In the genomic region with DNA sequence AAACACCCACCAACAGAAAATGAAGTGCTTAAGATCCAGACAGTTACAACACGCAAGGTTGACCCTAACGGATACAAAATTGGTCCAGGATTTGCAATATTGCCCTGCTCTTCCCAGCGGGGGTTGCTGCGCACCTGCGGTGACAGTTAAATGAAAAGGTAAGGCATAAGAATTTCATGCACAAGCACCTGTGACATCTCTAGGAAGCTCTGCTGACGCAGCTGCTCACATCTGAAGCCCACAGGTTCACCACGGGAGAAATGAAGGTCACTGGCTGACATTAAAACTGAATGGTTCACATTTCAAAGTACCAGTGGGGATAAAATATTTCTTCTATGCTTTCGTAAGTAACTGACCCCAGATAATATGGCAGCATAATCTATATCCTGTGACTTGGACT, we compare ENCODE assay signal across 21 cellular contexts.
DNase-seq lines count a peak whose midpoint lies in the region; ATAC-seq, FAIRE-seq and TF ChIP-seq lines count a peak whose summit lies in the region.
"Had no signal": no experiment of that assay in that cellular context is flagged by ENCODE, and none has a peak within 500 bp of the region (broad histone marks: within the 10 kb centered on the region; RNA-seq: fewer than 3 reads in every experiment).

No MANE protein-coding gene starts in this region.

- H3K36me3 ChIP-seq in GM23338 (ENCODE audit: insufficient read depth): no peaks in the 10 kb centered on the region
- H3K36me3 ChIP-seq in H1 (ENCODE audit: control insufficient read depth in 2 of 4, insufficient read depth in 4 of 4, low read length in 3 of 4): no peaks in the 10 kb centered on the region
- H3K36me3 ChIP-seq in osteoblast (ENCODE audit: insufficient read depth, low read length): no peaks in the 10 kb centered on the region
- H3K36me3 ChIP-seq: HAP-1 had no signal

- no peak overlapping the region for H3K9ac ChIP-seq in H1 (replicated peaks in 1 of 4; ENCODE audit: extremely low read depth in 1 of 4, low read depth in 3 of 4, low read length in 3 of 4)

- ATAC-seq in GM23338: no peak
- ATAC-seq in HG03097 (IDR thresholded peaks at IDR 0.05; ENCODE audit: low FRiP score, unreplicated experiment): no peak
- ATAC-seq: A549, HepG2 had no signal

- H4K20me1 ChIP-seq in GM23338 (replicated peaks; ENCODE audit: insufficient read depth) (no peaks in the 10 kb centered on the region), H1 (replicated peaks in 1 of 2; ENCODE audit: control insufficient read depth in 1 of 2, insufficient read depth in 2 of 2, low read length in 2 of 2) (no peaks in the 10 kb centered on the region), osteoblast (ENCODE audit: insufficient read depth, low read length) (no peaks in the 10 kb centered on the region)

- H3K4me2 ChIP-seq in GM23338: peak overlapping the region; percentile 7; the same call in 1 of the 2 replicates
- H3K4me2 ChIP-seq in H1 (ENCODE audit: insufficient read depth in 1 of 2, low read depth in 2 of 2, low read length in 2 of 2): peak overlapping the region in 1 of 2 experiments; percentile 38; a peak in 1 of 4 replicates
- H3K4me2 ChIP-seq in osteoblast (ENCODE audit: insufficient read depth, low read length): no peak overlapping the region
- H3K4me2 ChIP-seq: A549 had no signal

- no peak overlapping the region for H2BK15ac ChIP-seq in H1 (ENCODE audit: low read length)

- H3K27me3 ChIP-seq in GM23338 (ENCODE audit: insufficient read depth): no peaks in the 10 kb centered on the region
- H3K27me3 ChIP-seq in H1 (replicated peaks in 1 of 4; ENCODE audit: control insufficient read depth in 3 of 4, extremely low read depth in 1 of 4, insufficient read depth in 3 of 4, low read length in 3 of 4): no peaks in the 10 kb centered on the region
- H3K27me3 ChIP-seq in osteoblast (ENCODE audit: insufficient read depth, low read length): no peaks in the 10 kb centered on the region

- CTCF ChIA-PET in H1 (lab: Charles Lee; ENCODE audit: partially characterized antibody): interaction anchor here (1.1 kb wide), 1 partner anchor 9 kb away, joined by 5 read pairs; no protein-coding TSS in a partner anchor

- H2BK20ac ChIP-seq in H1 (ENCODE audit: low read length): peak overlapping the region; percentile 62; the same call in 1 of the 2 replicates

- no peaks in the 10 kb centered on the region for H3K36me3 Mint-ChIP-seq in GM23338 (ENCODE audit: low read depth)
- H3K36me3 Mint-ChIP-seq: IgD-negative memory B cell had no signal

- H3K27ac Mint-ChIP-seq in GM23338: peak overlapping the region; percentile 78; the same call in 1 of the 2 replicates
- H3K27ac Mint-ChIP-seq: CD4-positive, alpha-beta T cell; IgD-negative memory B cell had no signal

- H3K23ac ChIP-seq in H1 (ENCODE audit: insufficient read length): no peak overlapping the region

- peaks cover 1% of the 10 kb centered on the region for H3K27me3 Mint-ChIP-seq in GM23338 (ENCODE audit: insufficient read depth, low read depth, poor library complexity)
- H3K27me3 Mint-ChIP-seq: CD4-positive, alpha-beta T cell; IgD-negative memory B cell had no signal

- H3K4me3 ChIP-seq in GM23338: no peak overlapping the region; the same call in 1 of the 2 replicates
- no peak overlapping the region for H3K4me3 ChIP-seq in H1 (ENCODE audit: extremely low read depth in 1 of 4, insufficient read depth in 2 of 4, low read depth in 3 of 4, low read length in 4 of 4)
- no peak overlapping the region for H3K4me3 ChIP-seq in osteoblast (ENCODE audit: insufficient read depth, low read length)
- H3K4me3 ChIP-seq: A549, HAP-1 had no signal

- peak overlapping the region; percentile 15; the same call in 1 of the 2 replicates for H2BK5ac ChIP-seq in H1 (ENCODE audit: low read depth, low read length)

- no peak overlapping the region for H2AK5ac ChIP-seq in H1 (ENCODE audit: low read depth, low read length)

- no peak overlapping the region for H3K56ac ChIP-seq in H1 (replicated peaks; ENCODE audit: insufficient read length, low read depth, low read length)

- H3K18ac ChIP-seq in H1 (ENCODE audit: extremely low read depth, low read length): no peak overlapping the region

- FAIRE-seq in H1 (lab: Jason Lieb, UNC): no peak
- FAIRE-seq: A549, D721Med, G401.6, GM12891, HepG2, HTR-8/SVneo had no signal

- H3K9me3 Mint-ChIP-seq in GM23338: no peaks in the 10 kb centered on the region
- H3K9me3 Mint-ChIP-seq: CD4-positive, alpha-beta T cell had no signal

- no peak for DNase-seq in GM23338 (ENCODE audit: low spot score)
- peak; percentile 79 for DNase-seq in NCI-H146 (lab: John Stamatoyannopoulos, UW)
- DNase-seq in H1 (ENCODE audit: low read depth in 1 of 2, low spot score in 2 of 2): no peak
- DNase-seq in osteoblast (ENCODE audit: insufficient read length, low spot score, missing footprints): peak; percentile 8
- no peak for DNase-seq in SHP77 (lab: John Stamatoyannopoulos, UW)
- no peak for DNase-seq in substantia nigra (lab: John Stamatoyannopoulos, UW)
- DNase-seq: AML-193; Caco-2; CD4-positive, alpha-beta T cell; GOT3 had no signal

- peak overlapping the region; percentile 32 for H3K4ac ChIP-seq in H1 (replicated peaks; ENCODE audit: insufficient read length, low read depth, low read length)

- TF ChIP-seq RAD21 in H1 (IDR thresholded peaks at IDR 0.05 in 1 of 2, conservative IDR thresholded peaks at IDR 0.05 in 1 of 2; ENCODE audit: low read depth in 2 of 2, low read length in 2 of 2): no peak

- peak overlapping the region; percentile 29 for H4K91ac ChIP-seq in H1 (replicated peaks; ENCODE audit: insufficient read length, low read length)

- no peak overlapping the region for H2BK12ac ChIP-seq in H1 (ENCODE audit: low read depth, low read length)

- H3K27ac ChIP-seq in GM23338 (ENCODE audit: low read depth): peak overlapping the region; percentile 80
- no peak overlapping the region for H3K27ac ChIP-seq in H1 (ENCODE audit: low read depth, low read length)
- H3K27ac ChIP-seq in osteoblast (ENCODE audit: low read depth, low read length): no peak overlapping the region
- no peak overlapping the region for H3K27ac ChIP-seq in substantia nigra (ENCODE audit: low read depth, low read length, poor library complexity, severe bottlenecking)
- H3K27ac ChIP-seq: 22Rv1, A549, C4-2B had no signal

- no peaks in the 10 kb centered on the region for H3K79me1 ChIP-seq in H1 (ENCODE audit: low read depth, low read length)

- no peak for TF ChIP-seq POLR2A in H1 (IDR thresholded peaks at IDR 0.05; ENCODE audit: control extremely low read depth in 1 of 2, low read depth in 2 of 2, low read length in 2 of 2)

- H4K5ac ChIP-seq in H1 (ENCODE audit: insufficient read length, low read depth, low read length): no peak overlapping the region

- no peak overlapping the region for H3K4me3 Mint-ChIP-seq in GM23338
- H3K4me3 Mint-ChIP-seq: CD4-positive, alpha-beta T cell; IgD-negative memory B cell had no signal

- WGBS in H1 (ENCODE audit: extremely low coverage in 1 of 2, insufficient coverage in 1 of 2, insufficient read length in 1 of 2, insufficient replicate concordance in 2 of 2, low coverage in 1 of 2, low lambda C conversion rate in 2 of 2, missing lambda C conversion rate in 1 of 2), 2 experiments: 89% methylated on average over 8 of the region's 8 CpGs; no CpG with 5 or more reads in 1 of the 2 experiments

- H3K4me1 Mint-ChIP-seq in GM23338: peaks cover 27% of the 10 kb centered on the region

- no peak overlapping the region for H2BK120ac ChIP-seq in H1 (replicated peaks; ENCODE audit: low read depth, low read length)

- POLR2A ChIA-PET in H1 (lab: Charles Lee; ENCODE audit: partially characterized antibody): no interaction called here

- no peak overlapping the region for H3K14ac ChIP-seq in H1 (ENCODE audit: insufficient read length)

- no peaks in the 10 kb centered on the region for H3K9me3 ChIP-seq in H1 (ENCODE audit: insufficient read depth in 2 of 2, low read depth in 1 of 2, low read length in 1 of 2)
- no peaks in the 10 kb centered on the region for H3K9me3 ChIP-seq in osteoblast (ENCODE audit: low read depth, low read length)
- H3K9me3 ChIP-seq: A549, Caco-2, HAP-1 had no signal

- no peaks in the 10 kb centered on the region for H3K23me2 ChIP-seq in H1 (ENCODE audit: low read depth, low read length)

- TF ChIP-seq CTCF in GM23338 (conservative IDR thresholded peaks at IDR 0.05; ENCODE audit: low read depth in 2 of 2): no peak
- no peak for TF ChIP-seq CTCF in H1 (IDR thresholded peaks at IDR 0.05; ENCODE audit: control extremely low read depth in 1 of 3, insufficient read depth in 1 of 3, low read depth in 1 of 3, low read length in 3 of 3)
- TF ChIP-seq CTCF in osteoblast (IDR thresholded peaks at IDR 0.05; ENCODE audit: extremely low read depth, low read depth, low read length): no peak

- H3K79me2 ChIP-seq in GM23338 (replicated peaks; ENCODE audit: insufficient read depth) (no peaks in the 10 kb centered on the region), H1 (ENCODE audit: control insufficient read depth in 1 of 2, insufficient read depth in 2 of 2, low read length in 2 of 2) (no peaks in the 10 kb centered on the region), osteoblast (ENCODE audit: insufficient read depth, low read length) (no peaks in the 10 kb centered on the region)

- 0 out of 2 replicates have a peak, but pooled peaks cover 4% of the 10 kb centered on the region for H3K9me2 ChIP-seq in GM23338 (ENCODE audit: insufficient read depth)

- H3K4me1 ChIP-seq in GM23338 (ENCODE audit: insufficient read depth) (peaks cover 26% of the 10 kb centered on the region), H1 (replicated peaks in 1 of 4; ENCODE audit: control insufficient read depth in 3 of 4, insufficient read depth in 4 of 4, low read length in 3 of 4) (peaks cover 0 to 10% (median 6%) of the 10 kb centered on the region in 4 experiments; a peak in 5 of 7 replicates), osteoblast (ENCODE audit: insufficient read depth, low read length) (no peaks in the 10 kb centered on the region)
- H3K4me1 ChIP-seq: A549, Caco-2 had no signal

- no peak for TF ChIP-seq EP300 in H1 (IDR thresholded peaks at IDR 0.05; ENCODE audit: borderline replicate concordance in 1 of 2, low read depth in 2 of 2, low read length in 2 of 2)

- peaks cover 5% of the 10 kb centered on the region; the same call in 1 of the 2 replicates for H3F3A ChIP-seq in GM23338 (replicated peaks; ENCODE audit: low read depth)

- H2AFZ ChIP-seq in GM23338 (no peak overlapping the region), H1 (ENCODE audit: low read length) (no peak overlapping the region), osteoblast (ENCODE audit: low read length) (no peak overlapping the region)

- no peak overlapping the region for H4K8ac ChIP-seq in H1 (ENCODE audit: extremely low read depth, insufficient read depth, low read length)

TF ChIP-seq in GM23338, 12 proteins besides CTCF, POLR2A, EP300 and RAD21:
- TF ChIP-seq EZH2phosphoT487 (IDR thresholded peaks at IDR 0.05; ENCODE audit: unreplicated experiment) (no peak), CREB1 (CRISPR knock-in tag; IDR thresholded peaks at IDR 0.05; ENCODE audit: low read depth) (no peak), JUNB (IDR thresholded peaks at IDR 0.05; ENCODE audit: unreplicated experiment) (no peak)

TF ChIP-seq in H1, 55 proteins besides CTCF, POLR2A, EP300 and RAD21 (continues in another document):
- no peak for TF ChIP-seq CBX8 (IDR thresholded peaks at IDR 0.05; ENCODE audit: borderline replicate concordance, low read depth, low read length)

Comparison
In these comparisons a context has a peak if more than half of its experiments do, and no peak if none do; other contexts are left out.
1. DNase-seq: peak in NCI-H146 (single experiment) and osteoblast (single experiment); none in GM23338 (single experiment), H1 (0 of 2), SHP77 (0 of 2) and substantia nigra (0 of 49).